37 cellular contexts compared by ENCODE assay signal in genomic region chr16:76246587-76246986, GRCh38. TPM values are rescaled to one million over a fixed set of nuclear protein-coding genes. Genes with fewer than 3 reads are reported as not detected.
"Had no signal": no experiment of that assay in that cellular context is flagged by ENCODE, and none has a peak within 500 bp of the region (broad histone marks: within the 10 kb centered on the region; RNA-seq: fewer than 3 reads in every experiment).

No MANE protein-coding gene starts in this region.

- H3K4me3 ChIP-seq: MG63 had no signal

- H3K27me3 ChIP-seq: MG63 had no signal

- H3K9me3 ChIP-seq: MG63 had no signal

- DNase-seq: Karpas-422, Kasumi-1, MG63, MV-4-11, NCI-H1048, NCI-H1092, NCI-H1092 treated with DMSO at 0.1 percent for 48 hours, NCI-H1105, NCI-H1105 treated with DMSO at 0.1 percent for 48 hours, NCI-H1417, NCI-H1417 treated with DMSO at 0.1 percent for 48 hours, NCI-H1436, NCI-H1436 treated with DMSO at 0.1 percent for 48 hours, NCI-H146, NCI-H1694, NCI-H187, NCI-H187 treated with DMSO at 0.1 percent for 48 hours, NCI-H1930, NCI-H2029, NCI-H2029 treated with DMSO at 0.1 percent for 48 hours, NCI-H2081, NCI-H2081 treated with DMSO at 0.1 percent for 48 hours, NCI-H2107, NCI-H2171, NCI-H2171 treated with DMSO at 0.1 percent for 48 hours, NCI-H2227 treated with DMSO at 0.1 percent for 48 hours, NCI-H226, NCI-H345, NCI-H446, NCI-H446 treated with DMSO at 0.1 percent for 48 hours, NCI-H510A, NCI-H510A treated with DMSO at 0.1 percent for 48 hours, NCI-H524, NCI-H524 treated with DMSO at 0.1 percent for 48 hours had no signal

- H3K36me3 ChIP-seq: MG63 had no signal

RNA-seq across cellular contexts. Expression of gene CNTNAP4, which starts 30.6 kb away (rescaled TPM):
- total RNA-seq: LHCN-M2, M059J, MCF 10A had no signal
